Comparison of ENCODE assay signal across 10 cellular contexts in the genomic region with DNA sequence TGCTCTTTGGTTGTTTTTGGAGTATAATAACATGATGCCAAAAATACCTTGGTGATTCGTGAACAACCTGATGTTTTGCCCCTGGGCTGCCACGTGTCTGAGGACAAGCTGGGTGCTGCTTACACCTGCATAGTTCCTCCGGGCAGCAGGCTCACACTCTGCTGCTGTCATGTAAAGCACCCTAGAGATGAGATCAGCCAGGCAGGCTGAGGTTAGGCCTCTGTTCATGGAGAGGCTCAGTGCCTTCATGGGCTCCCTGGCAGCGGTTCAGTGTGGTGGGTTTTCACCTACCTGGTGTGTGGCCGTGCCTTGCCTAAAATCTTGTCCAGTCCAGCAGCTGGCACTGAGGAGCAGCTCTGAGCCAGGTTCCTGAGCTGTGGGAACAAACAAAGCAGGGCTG.
DNase-seq lines count a peak whose midpoint lies in the region; ATAC-seq and TF ChIP-seq lines count a peak whose summit lies in the region.
"Had no signal": no experiment of that assay in that cellular context is flagged by ENCODE, and none has a peak within 500 bp of the region (broad histone marks: within the 10 kb centered on the region; RNA-seq: fewer than 3 reads in every experiment).

No MANE protein-coding gene starts in this region.

- peak overlapping the region; percentile 40 for H3K27ac Mint-ChIP-seq in activated CD4-positive, alpha-beta memory T cell treated with anti-CD3 and anti-CD28 coated beads for 36 hours
- no peak overlapping the region for H3K27ac Mint-ChIP-seq in HFFc6

- H3K36me3 Mint-ChIP-seq in activated CD4-positive, alpha-beta memory T cell treated with anti-CD3 and anti-CD28 coated beads for 36 hours = no peaks in the 10 kb centered on the region
- H3K36me3 Mint-ChIP-seq in HFFc6 (ENCODE audit: low read depth) = no peaks in the 10 kb centered on the region

- ATAC-seq in GM19463 (IDR thresholded peaks at IDR 0.05; ENCODE audit: unreplicated experiment) (peak; percentile 30), GM21447 (IDR thresholded peaks at IDR 0.05; ENCODE audit: unreplicated experiment) (no peak)

- POLR2A ChIA-PET in activated CD4-positive, alpha-beta memory T cell treated with anti-CD3 and anti-CD28 coated beads for 36 hours (lab: Charles Lee) = interaction anchor here (1.9 to 3.8 kb wide), 3 partner anchors 60 to 105 kb away, joined by 6 to 16 read pairs (median 8); partner anchors contain the start of genes RSPH3 and TAGAP

- CTCF ChIA-PET in activated CD4-positive, alpha-beta memory T cell treated with anti-CD3 and anti-CD28 coated beads for 36 hours (lab: Charles Lee) = interaction anchor here (0.7 to 18.1 kb wide), 20 partner anchors 8 to 575 kb away, joined by 3 to 498 read pairs (median 8); partner anchors contain the start of genes RSPH3 and TAGAP

- intact Hi-C loops in activated CD4-positive, alpha-beta memory T cell treated with anti-CD3 and anti-CD28 coated beads for 36 hours (cut with micrococcal nuclease) = loop anchor here (1.0 to 5.0 kb wide), 4 partner anchors 63 to 233 kb away; no protein-coding TSS in a partner anchor

- H3K27me3 Mint-ChIP-seq in activated CD4-positive, alpha-beta memory T cell treated with anti-CD3 and anti-CD28 coated beads for 36 hours = no peaks in the 10 kb centered on the region
- peaks cover 34% of the 10 kb centered on the region for H3K27me3 Mint-ChIP-seq in HFFc6 (ENCODE audit: insufficient read depth)

- no peak overlapping the region for H3K4me3 Mint-ChIP-seq in activated CD4-positive, alpha-beta memory T cell treated with anti-CD3 and anti-CD28 coated beads for 36 hours
- H3K4me3 Mint-ChIP-seq in HFFc6 = no peak overlapping the region

- TF ChIP-seq CTCF in HFFc6 (IDR thresholded peaks at IDR 0.05) = no peak

- peaks cover 76% of the 10 kb centered on the region for H3K4me1 Mint-ChIP-seq in activated CD4-positive, alpha-beta memory T cell treated with anti-CD3 and anti-CD28 coated beads for 36 hours (ENCODE audit: low read depth)
- H3K4me1 Mint-ChIP-seq in HFFc6 (ENCODE audit: low read depth) = peaks cover 3% of the 10 kb centered on the region

- DNase-seq in DMS153 treated with DMSO at 0.1 percent for 48 hours (lab: John Stamatoyannopoulos, UW; ENCODE audit: unreplicated experiment) (peak; percentile 58), DMS153 (lab: John Stamatoyannopoulos, UW) (no peak), mesenteric fat pad (ENCODE audit: low spot score) (peak; percentile 51), hypothalamus (lab: John Stamatoyannopoulos, UW) (no peak), HFFc6 (no peak)
- no peak for DNase-seq in activated CD4-positive, alpha-beta memory T cell treated with anti-CD3 and anti-CD28 coated beads for 36 hours
- DNase-seq: 8988T; stimulated activated CD4-positive, alpha-beta T cell treated with anti-CD3 and anti-CD28 coated beads, Interleukin-4, amount 100 ng/mL, for 24 hours had no signal

- no peaks in the 10 kb centered on the region for H3K9me3 Mint-ChIP-seq in activated CD4-positive, alpha-beta memory T cell treated with anti-CD3 and anti-CD28 coated beads for 36 hours
- H3K9me3 Mint-ChIP-seq in HFFc6 = no peaks in the 10 kb centered on the region

Comparison
In these comparisons a context has a peak if more than half of its experiments do, and no peak if none do; other contexts are left out.
1. DNase-seq: peak in DMS153 treated with DMSO at 0.1 percent for 48 hours (single experiment) and mesenteric fat pad (single experiment); none in DMS153 (single experiment), activated CD4-positive, alpha-beta memory T cell treated with anti-CD3 and anti-CD28 coated beads for 36 hours (single experiment), hypothalamus (0 of 51) and HFFc6 (single experiment).